8 cellular contexts compared by ENCODE assay signal in genomic region chr1:218459878-218460277, GRCh38.
A peak's percentile ranks its signal among the peaks of the same experiment; 100 is the strongest.
DNase-seq lines count a peak whose midpoint lies in the region; ATAC-seq, FAIRE-seq and TF ChIP-seq lines count a peak whose summit lies in the region.

No MANE protein-coding gene starts in this region.

- FAIRE-seq in HTR-8/SVneo (lab: Jason Lieb, UNC), result peak; percentile 73
- FAIRE-seq in urothelium cell line (lab: Jason Lieb, UNC), result peak; percentile 80

- no peak for ATAC-seq in HG03571 (IDR thresholded peaks at IDR 0.05; ENCODE audit: unreplicated experiment)

- H3K4me3 ChIP-seq in brain microvascular endothelial cell (ENCODE audit: low read depth, low read length), result no peak overlapping the region
- no peak overlapping the region for H3K4me3 ChIP-seq in BE2C (ENCODE audit: low read depth, low read length)

- H3K36me3 ChIP-seq in brain microvascular endothelial cell (replicated peaks) (no peaks in the 10 kb centered on the region), BE2C (no peaks in the 10 kb centered on the region)

- H3K4me1 ChIP-seq in BE2C, result no peaks in the 10 kb centered on the region

- H3K9me3 ChIP-seq in BE2C, result no peaks in the 10 kb centered on the region

- DNase-seq in EH (ENCODE audit: low read depth), result peak; percentile 95
- DNase-seq in HTR-8/SVneo (ENCODE audit: insufficient read length, low spot score), result peak; percentile 89
- peak; percentile 90 for DNase-seq in brain microvascular endothelial cell
- DNase-seq in kidney tubule cell (ENCODE audit: low spot score), result peak; percentile 86
- DNase-seq in urothelium cell line (ENCODE audit: low spot score), result peak; percentile 87
- no peak for DNase-seq in SK-N-DZ (ENCODE audit: low spot score)
- DNase-seq in BE2C, result no peak

- H3K27me3 ChIP-seq in brain microvascular endothelial cell (replicated peaks) (no peaks in the 10 kb centered on the region), BE2C (no peaks in the 10 kb centered on the region)

- peak overlapping the region; percentile 82 for H3K27ac ChIP-seq in brain microvascular endothelial cell

- TF ChIP-seq CTCF in brain microvascular endothelial cell (IDR thresholded peaks at IDR 0.05; ENCODE audit: low read depth, low read length, missing control alignments), result no peak
- no peak for TF ChIP-seq CTCF in BE2C (IDR thresholded peaks at IDR 0.05; ENCODE audit: low read depth, low read length)

- in situ Hi-C loops in brain microvascular endothelial cell (cut with HindIII; ENCODE audit: low pct_ligation_motif_present, low sequenced_read_pairs), result no loop called here

Comparison
In these comparisons a context has a peak if more than half of its experiments do, and no peak if none do; other contexts are left out.
1. DNase-seq: peak in EH (single experiment), HTR-8/SVneo (single experiment), brain microvascular endothelial cell (single experiment), kidney tubule cell (single experiment) and urothelium cell line (single experiment); none in SK-N-DZ (single experiment) and BE2C (single experiment).